In the genomic region with DNA sequence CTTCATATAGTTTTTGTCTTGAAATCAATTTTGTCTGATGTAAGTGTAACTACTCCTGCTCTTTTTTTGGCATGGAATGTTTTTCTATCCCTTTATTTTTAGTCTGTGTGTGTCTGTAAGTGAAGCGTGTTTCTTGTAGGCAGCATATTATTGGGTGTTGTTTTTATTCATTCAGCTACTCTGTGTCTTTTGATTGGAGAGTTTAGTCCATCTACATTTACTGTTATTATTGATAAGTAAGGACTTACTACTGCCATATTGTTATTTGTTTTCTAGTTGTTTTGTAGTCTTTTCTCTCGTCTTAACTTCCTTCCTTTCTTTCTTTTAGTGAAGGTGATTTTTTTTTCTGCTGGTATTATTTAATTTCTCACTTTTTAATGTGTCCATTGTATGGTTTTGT, we compare ENCODE assay signal across 29 cellular contexts.
"Had no signal": no experiment of that assay in that cellular context is flagged by ENCODE, and none has a peak within 500 bp of the region (broad histone marks: within the 10 kb centered on the region; RNA-seq: fewer than 3 reads in every experiment).

No MANE protein-coding gene starts in this region.

- H3K36me3 Mint-ChIP-seq: naive thymus-derived CD8-positive, alpha-beta T cell; neural progenitor cell; stimulated activated effector memory CD8-positive, alpha-beta T cell treated with anti-CD3 and anti-CD28 coated beads, Interleukin-12 subunit alpha, Interleukin-12 subunit beta, amount 100 ng/mL, for 72 hours; stimulated activated naive B cell treated with anti-CD40 and anti-IgM and Interleukin-4, amounts not matched to agents 10 μg/mL and 1 μg/mL and 100 μg/mL, for 72 hours had no signal

- H3K27ac Mint-ChIP-seq: naive thymus-derived CD8-positive, alpha-beta T cell; natural killer cell treated with Interleukin-12 subunit alpha and Interleukin-12 subunit beta and Interleukin-15 and Interleukin-18, amount 100 ng/mL, for 72 hours; neural progenitor cell; stimulated activated effector memory CD8-positive, alpha-beta T cell treated with anti-CD3 and anti-CD28 coated beads, Interleukin-12 subunit alpha, Interleukin-12 subunit beta, amount 100 ng/mL, for 72 hours; stimulated activated naive B cell treated with anti-CD40 and anti-IgM and Interleukin-4, amounts not matched to agents 10 μg/mL and 1 μg/mL and 100 μg/mL, for 72 hours; stimulated activated naive CD8-positive, alpha-beta T cell treated with anti-CD3 and anti-CD28 coated beads, Interleukin-15, Interleukin-2, amounts not matched to agents 100 ng/mL and 50 ng/mL, for 24 hours had no signal

- H3K4me3 ChIP-seq: neural progenitor cell, ovary, psoas muscle, right lobe of liver, sigmoid colon, stomach, thoracic aorta, thyroid gland, tibial nerve, upper lobe of left lung, vagina had no signal

- H3K4me2 ChIP-seq: neural progenitor cell had no signal

- H3K79me2 ChIP-seq: parathyroid adenoma had no signal

- H3K4me1 Mint-ChIP-seq: neural progenitor cell; stimulated activated effector memory CD8-positive, alpha-beta T cell treated with anti-CD3 and anti-CD28 coated beads, Interleukin-12 subunit alpha, Interleukin-12 subunit beta, amount 100 ng/mL, for 72 hours; stimulated activated naive B cell treated with anti-CD40 and anti-IgM and Interleukin-4, amounts not matched to agents 10 μg/mL and 1 μg/mL and 100 μg/mL, for 72 hours had no signal

- H3K36me3 ChIP-seq: neural progenitor cell, ovary, right lobe of liver, sigmoid colon, stomach, thoracic aorta, thyroid gland, tibial nerve, upper lobe of left lung, vagina had no signal

- H3K4me1 ChIP-seq: parathyroid adenoma, psoas muscle, right lobe of liver, sigmoid colon, stomach, thyroid gland, tibial nerve, upper lobe of left lung, vagina had no signal

- DNase-seq: naive thymus-derived CD8-positive, alpha-beta T cell; occipital lobe; ovary; posterior cingulate gyrus; psoas muscle; right cardiac atrium; right lobe of liver; sigmoid colon; small intestine; stimulated activated CD4-positive, alpha-beta T cell treated with anti-CD3 and anti-CD28 coated beads, Interleukin-15, amount 100 ng/mL, for 24 hours; stimulated activated CD4-positive, alpha-beta T cell treated with anti-CD3 and anti-CD28 coated beads, Interleukin-2, amount 100 ng/mL, for 24 hours; stimulated activated CD4-positive, alpha-beta T cell treated with anti-CD3 and anti-CD28 coated beads, Interleukin-2, amount 100 ng/mL, for 48 hours; stimulated activated CD4-positive, alpha-beta T cell treated with anti-CD3 and anti-CD28 coated beads, Interleukin-4, amount 100 ng/mL, for 24 hours; stimulated activated naive B cell treated with anti-CD40 and anti-IgM and Interleukin-4, amounts not matched to agents 10 μg/mL and 1 μg/mL and 100 μg/mL, for 72 hours; stimulated activated naive CD4-positive, alpha-beta T cell treated with Interleukin-2 at 50 U/mL for 16 hours; stomach; thyroid gland; trophoblast cell; upper lobe of left lung had no signal

- H3K27me3 Mint-ChIP-seq: progenitor cell of endocrine pancreas had no signal

- H3K4me3 Mint-ChIP-seq: natural killer cell treated with Interleukin-12 subunit alpha and Interleukin-12 subunit beta and Interleukin-15 and Interleukin-18, amount 100 ng/mL, for 72 hours; neural progenitor cell; stimulated activated effector memory CD8-positive, alpha-beta T cell treated with anti-CD3 and anti-CD28 coated beads, Interleukin-12 subunit alpha, Interleukin-12 subunit beta, amount 100 ng/mL, for 72 hours; stimulated activated naive B cell treated with anti-CD40 and anti-IgM and Interleukin-4, amounts not matched to agents 10 μg/mL and 1 μg/mL and 100 μg/mL, for 72 hours; stimulated activated naive CD8-positive, alpha-beta T cell treated with anti-CD3 and anti-CD28 coated beads, Interleukin-15, Interleukin-2, amounts not matched to agents 100 ng/mL and 50 ng/mL, for 24 hours had no signal

- H3K9me3 Mint-ChIP-seq: natural killer cell treated with Interleukin-12 subunit alpha and Interleukin-12 subunit beta and Interleukin-15 and Interleukin-18, amount 100 ng/mL, for 72 hours; stimulated activated effector memory CD8-positive, alpha-beta T cell treated with anti-CD3 and anti-CD28 coated beads, Interleukin-12 subunit alpha, Interleukin-12 subunit beta, amount 100 ng/mL, for 72 hours; stimulated activated naive CD8-positive, alpha-beta T cell treated with anti-CD3 and anti-CD28 coated beads, Interleukin-15, Interleukin-2, amounts not matched to agents 100 ng/mL and 50 ng/mL, for 24 hours had no signal

- H3K9me3 ChIP-seq: ovary, right lobe of liver, sigmoid colon, stomach, thoracic aorta, thyroid gland, tibial nerve, upper lobe of left lung, vagina had no signal

- H2AFZ ChIP-seq: neural progenitor cell, parathyroid adenoma had no signal

- H3K27ac ChIP-seq: neural progenitor cell, ovary, parathyroid adenoma, psoas muscle, right lobe of liver, sigmoid colon, stomach, thoracic aorta, thyroid gland, tibial nerve, upper lobe of left lung, vagina had no signal

- H3K9ac ChIP-seq: neural progenitor cell, parathyroid adenoma had no signal

- ATAC-seq: naive thymus-derived CD8-positive, alpha-beta T cell; natural killer cell treated with Interleukin-12 subunit alpha and Interleukin-12 subunit beta and Interleukin-15 and Interleukin-18, amount 100 ng/mL, for 72 hours; psoas muscle; right cardiac atrium; right lobe of liver; stimulated activated effector memory CD8-positive, alpha-beta T cell treated with anti-CD3 and anti-CD28 coated beads, Interleukin-12 subunit alpha, Interleukin-12 subunit beta, amount 100 ng/mL, for 72 hours; stimulated activated naive B cell treated with anti-CD40 and anti-IgM and Interleukin-4, amounts not matched to agents 10 μg/mL and 1 μg/mL and 100 μg/mL, for 72 hours had no signal

- FAIRE-seq: small intestine, urothelium cell line had no signal

- H3K27me3 ChIP-seq: neural progenitor cell, ovary, right lobe of liver, sigmoid colon, stomach, thyroid gland, tibial nerve, upper lobe of left lung, vagina had no signal
